8 cellular contexts compared by ENCODE assay signal in genomic region chr19:48618278-48618915, GRCh38.
DNase-seq lines count a peak whose midpoint lies in the region; ATAC-seq and TF ChIP-seq lines count a peak whose summit lies in the region.

No MANE protein-coding gene starts in this region.

- peak overlapping the region; percentile 91 to 99 (median 97) for H3K4me2 ChIP-seq in BLaER1 treated with 17β-estradiol and CSF1 and Interleukin-3, amounts not matched to agents 10 nM and 100 nM

- peaks cover 54 to 72% (median 69%) of the 10 kb centered on the region in 10 experiments for H3K4me1 ChIP-seq in BLaER1 treated with 17β-estradiol and CSF1 and Interleukin-3, amounts not matched to agents 10 nM and 100 nM

- TF ChIP-seq CTCF in NB4 (IDR thresholded peaks at IDR 0.05; ENCODE audit: low read depth, low read length): no peak
- TF ChIP-seq CTCF in nephron progenitor cell (IDR thresholded peaks at IDR 0.05): no peak

- H3K4me1 Mint-ChIP-seq in nephron progenitor cell: peaks cover 79% of the 10 kb centered on the region

- H3K36me3 ChIP-seq in BLaER1 treated with 17β-estradiol and CSF1 and Interleukin-3, amounts not matched to agents 10 nM and 100 nM: peaks cover 38 to 54% (median 45%) of the 10 kb centered on the region in 11 experiments

- peak overlapping the region; percentile 87 to 98 (median 93) for H3K27ac ChIP-seq in BLaER1 treated with 17β-estradiol and CSF1 and Interleukin-3, amounts not matched to agents 10 nM and 100 nM

- H3K9me3 Mint-ChIP-seq in nephron progenitor cell: no peaks in the 10 kb centered on the region

- no peaks in the 10 kb centered on the region for H3K9me3 ChIP-seq in BLaER1 treated with 17β-estradiol and CSF1 and Interleukin-3, amounts not matched to agents 10 nM and 100 nM (replicated peaks in 1 of 11)

- peaks cover 40 to 55% (median 53%) of the 10 kb centered on the region in 11 experiments for H4K20me1 ChIP-seq in BLaER1 treated with 17β-estradiol and CSF1 and Interleukin-3, amounts not matched to agents 10 nM and 100 nM

- no peak for TF ChIP-seq POLR2A in NB4 (IDR thresholded peaks at IDR 0.05; ENCODE audit: extremely low read depth, insufficient read length)

- no peaks in the 10 kb centered on the region for H3K27me3 Mint-ChIP-seq in nephron progenitor cell (ENCODE audit: low read depth, poor library complexity)

- peak overlapping the region; percentile 79 to 100 (median 92) for H3K4me3 ChIP-seq in BLaER1 treated with 17β-estradiol and CSF1 and Interleukin-3, amounts not matched to agents 10 nM and 100 nM
- H3K4me3 ChIP-seq in NB4 (ENCODE audit: low read depth, low read length): peak overlapping the region; percentile 68

- H3K27me3 ChIP-seq in BLaER1 treated with 17β-estradiol and CSF1 and Interleukin-3, amounts not matched to agents 10 nM and 100 nM: no peaks in the 10 kb centered on the region

- H3K36me3 Mint-ChIP-seq in nephron progenitor cell (ENCODE audit: low read depth): peaks cover 24% of the 10 kb centered on the region

- H3K27ac Mint-ChIP-seq in nephron progenitor cell: peak overlapping the region; percentile 100

- ATAC-seq in HG03095 (IDR thresholded peaks at IDR 0.05; ENCODE audit: unreplicated experiment) (no peak), GM19455 (IDR thresholded peaks at IDR 0.05; ENCODE audit: unreplicated experiment) (no peak)

- H3K4me3 Mint-ChIP-seq in nephron progenitor cell: peak overlapping the region; percentile 97

- DNase-seq in NB4 (ENCODE audit: low read depth) (no peak), nephron progenitor cell (no peak), MV-4-11 (lab: John Stamatoyannopoulos, UW) (no peak), NCI-H446 treated with DMSO at 0.1 percent for 48 hours (lab: John Stamatoyannopoulos, UW) (no peak)
- peak; percentile 46 for DNase-seq in effector CD8-positive, alpha-beta T cell (lab: John Stamatoyannopoulos, UW)

- peak overlapping the region; percentile 93 to 100 (median 98) for H3K9ac ChIP-seq in BLaER1 treated with 17β-estradiol and CSF1 and Interleukin-3, amounts not matched to agents 10 nM and 100 nM
